ENCODE assay signal across 16 cellular contexts in the genomic region with DNA sequence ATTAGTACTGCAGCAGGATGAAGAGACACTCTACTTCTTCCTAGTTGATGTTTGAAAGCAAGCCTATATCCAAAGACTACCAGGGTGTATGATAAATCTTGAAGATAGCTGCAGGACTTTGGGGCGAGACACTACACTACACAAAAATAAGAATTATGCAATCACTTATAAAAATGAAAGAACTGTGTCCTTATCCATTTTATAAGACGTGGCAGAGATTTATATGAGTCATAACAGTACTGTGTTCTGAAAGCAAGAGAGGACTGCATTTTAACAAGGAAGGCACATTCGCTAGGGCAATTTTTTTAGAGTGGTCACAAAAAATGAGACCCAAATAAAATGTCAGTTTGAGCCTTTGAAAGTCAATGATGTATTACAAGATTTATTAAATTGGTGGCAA.
DNase-seq lines count a peak whose midpoint lies in the region; ATAC-seq and TF ChIP-seq lines count a peak whose summit lies in the region.
"Had no signal": no experiment of that assay in that cellular context is flagged by ENCODE, and none has a peak within 500 bp of the region (broad histone marks: within the 10 kb centered on the region; RNA-seq: fewer than 3 reads in every experiment).

No MANE protein-coding gene starts in this region.

- DNase-seq in HT1080 (ENCODE audit: low read depth) (peak; percentile 5), OCI-LY7 (ENCODE audit: low spot score) (no peak), mucosa of descending colon (no peak), SHP77 treated with DMSO at 0.1 percent for 48 hours (lab: John Stamatoyannopoulos, UW) (no peak), LoVo (ENCODE audit: low spot score) (no peak)
- no peak for DNase-seq in effector memory CD4-positive, alpha-beta T cell
- DNase-seq: C1 segment of cervical spinal cord; Caco-2; CD4-positive, alpha-beta memory T cell; DMS153; DND-41; GDM1; GM23248; H7; HCEC 1CT had no signal

- no peak overlapping the region for H3K27ac ChIP-seq in OCI-LY7 (ENCODE audit: low read depth, low read length, poor library complexity, severe bottlenecking)
- H3K27ac ChIP-seq in effector memory CD4-positive, alpha-beta T cell (ENCODE audit: insufficient read depth, low read length, poor library complexity, severe bottlenecking): no peak overlapping the region
- H3K27ac ChIP-seq: GM23248 had no signal

- H3K9me3 ChIP-seq in OCI-LY7 (ENCODE audit: low read length): no peaks in the 10 kb centered on the region
- no peaks in the 10 kb centered on the region for H3K9me3 ChIP-seq in mucosa of descending colon
- H3K9me3 ChIP-seq in effector memory CD4-positive, alpha-beta T cell (ENCODE audit: control insufficient read depth, low read length): no peaks in the 10 kb centered on the region
- H3K9me3 ChIP-seq: Caco-2 had no signal

- H3K4me1 ChIP-seq in OCI-LY7 (ENCODE audit: insufficient read depth, low read length, poor library complexity, severe bottlenecking) (peaks cover 4% of the 10 kb centered on the region), mucosa of descending colon (ENCODE audit: low read depth) (no peaks in the 10 kb centered on the region)
- H3K4me1 ChIP-seq in effector memory CD4-positive, alpha-beta T cell (ENCODE audit: control insufficient read depth, insufficient read depth, low read length, poor library complexity, severe bottlenecking): no peaks in the 10 kb centered on the region
- H3K4me1 ChIP-seq: Caco-2 had no signal

- H3K79me2 ChIP-seq in OCI-LY7 (ENCODE audit: insufficient read depth, low read depth, low read length): no peaks in the 10 kb centered on the region

- CTCF ChIA-PET in OCI-LY7 (lab: Charles Lee; ENCODE audit: unreplicated experiment): no interaction called here

- BruUV-seq in OCI-LY7 (replicated peaks; lab: Mats Ljungman, UMichigan): no TSS peak

- H2AFZ ChIP-seq in OCI-LY7 (ENCODE audit: low read length): peak overlapping the region; percentile 86
- H2AFZ ChIP-seq: GM23248 had no signal

- intact Hi-C loops in OCI-LY7 (cut with micrococcal nuclease; ENCODE audit: unreplicated experiment): no loop called here
- intact Hi-C loops in mucosa of descending colon (cut with DNase I, micrococcal nuclease): no loop called here

- H3K9me2 ChIP-seq in OCI-LY7 (ENCODE audit: insufficient read depth, low read length): no peaks in the 10 kb centered on the region

- no peak for TF ChIP-seq CTCF in OCI-LY7 (conservative IDR thresholded peaks at IDR 0.05; ENCODE audit: low read length)
- TF ChIP-seq CTCF in mucosa of descending colon (IDR thresholded peaks at IDR 0.05): no peak

- no peak overlapping the region for H3K4me3 ChIP-seq in OCI-LY7 (ENCODE audit: low read depth, low read length, poor library complexity, severe bottlenecking)
- no peak overlapping the region for H3K4me3 ChIP-seq in mucosa of descending colon
- no peak overlapping the region for H3K4me3 ChIP-seq in effector memory CD4-positive, alpha-beta T cell (ENCODE audit: insufficient read depth, low read depth, low read length, poor library complexity, severe bottlenecking)
- H3K4me3 ChIP-seq: GM12878, GM23248 had no signal

- no peaks in the 10 kb centered on the region for H4K20me1 ChIP-seq in OCI-LY7 (ENCODE audit: insufficient read depth, low read length)

- H3K27me3 ChIP-seq in effector memory CD4-positive, alpha-beta T cell (replicated peaks; ENCODE audit: control insufficient read depth, insufficient read depth, low read length, poor library complexity, severe bottlenecking): no peaks in the 10 kb centered on the region

- H3K36me3 ChIP-seq in OCI-LY7 (ENCODE audit: insufficient read depth, low read length) (no peaks in the 10 kb centered on the region), mucosa of descending colon (ENCODE audit: low read depth) (no peaks in the 10 kb centered on the region)
- H3K36me3 ChIP-seq in effector memory CD4-positive, alpha-beta T cell (ENCODE audit: control insufficient read depth, insufficient read depth, low read length): no peaks in the 10 kb centered on the region

- POLR2A ChIA-PET in OCI-LY7 (lab: Charles Lee): no interaction called here

- H3K4me2 ChIP-seq in OCI-LY7 (ENCODE audit: low read length): peak overlapping the region; percentile 16; the same call in 1 of the 2 replicates

- ATAC-seq in mucosa of descending colon: peak; percentile 58
- ATAC-seq: GM12878 had no signal
